Comparison of ENCODE assay signal across 8 cellular contexts in genomic region chr6:37565267-37566208, GRCh38.
A peak's percentile ranks its signal among the peaks of the same experiment; 100 is the strongest.
DNase-seq lines count a peak whose midpoint lies in the region; ATAC-seq and TF ChIP-seq lines count a peak whose summit lies in the region.

No MANE protein-coding gene starts in this region.

- H3K27me3 ChIP-seq in gastroesophageal sphincter (peaks cover 67% of the 10 kb centered on the region), uterus (no peaks in the 10 kb centered on the region)

- H3K27me3 Mint-ChIP-seq in activated CD4-positive, alpha-beta T cell treated with anti-CD3 and anti-CD28 coated beads, Interleukin-2, amount 10 ng/mL, durations not matched to agents 24 days and 14 days = peaks cover 38% of the 10 kb centered on the region

- H3K4me1 ChIP-seq in gastroesophageal sphincter (peaks cover 0 to 13% (median 7%) of the 10 kb centered on the region in 3 donors), uterus (no peaks in the 10 kb centered on the region)

- DNase-seq in activated CD4-positive, alpha-beta T cell treated with anti-CD3 and anti-CD28 coated beads, Interleukin-2, amount 10 ng/mL, durations not matched to agents 24 days and 14 days = no peak
- DNase-seq in activated CD4-positive, alpha-beta T cell treated with anti-CD3 and anti-CD28 coated beads for 48 hours = no peak
- peak; percentile 42 for DNase-seq in RPMI7951 (ENCODE audit: low read depth)
- DNase-seq in retinal pigment epithelial cell (ENCODE audit: low read depth) = no peak
- DNase-seq in SKM-1 treated with dmso at 0.1 percent for 144 hours (lab: John Stamatoyannopoulos, UW; ENCODE audit: unreplicated experiment) = no peak
- DNase-seq in uterus = no peak

- H3K9me3 Mint-ChIP-seq in activated CD4-positive, alpha-beta T cell treated with anti-CD3 and anti-CD28 coated beads, Interleukin-2, amount 10 ng/mL, durations not matched to agents 24 days and 14 days = peaks cover under 1% of the 10 kb centered on the region

- intact Hi-C loops in activated CD4-positive, alpha-beta T cell treated with anti-CD3 and anti-CD28 coated beads, Interleukin-2, amount 10 ng/mL, durations not matched to agents 24 days and 14 days (cut with micrococcal nuclease) = loop anchor here (1.0 to 5.0 kb wide), 6 partner anchors 12 to 184 kb away; partner anchors contain the start of gene MDGA1
- intact Hi-C loops in uterus (cut with DNase I; ENCODE audit: low total_unique reads) = no loop called here

- TF ChIP-seq CTCF in gastroesophageal sphincter (IDR thresholded peaks at IDR 0.05) = no peak
- TF ChIP-seq CTCF in retinal pigment epithelial cell (conservative IDR thresholded peaks at IDR 0.05; ENCODE audit: low read depth, low read length) = peak; percentile 39
- no peak for TF ChIP-seq CTCF in uterus (IDR thresholded peaks at IDR 0.05)

- no peak overlapping the region for H3K27ac ChIP-seq in gastroesophageal sphincter
- H3K27ac ChIP-seq in uterus = no peak overlapping the region

- H3K4me3 Mint-ChIP-seq in activated CD4-positive, alpha-beta T cell treated with anti-CD3 and anti-CD28 coated beads, Interleukin-2, amount 10 ng/mL, durations not matched to agents 24 days and 14 days = peak overlapping the region; percentile 43

- TF ChIP-seq POLR2A in gastroesophageal sphincter (IDR thresholded peaks at IDR 0.05) = no peak
- no peak for TF ChIP-seq POLR2A in uterus (IDR thresholded peaks at IDR 0.05)

- ATAC-seq in gastroesophageal sphincter = no peak
- no peak for ATAC-seq in HG02938 (IDR thresholded peaks at IDR 0.05; ENCODE audit: unreplicated experiment)

- no peaks in the 10 kb centered on the region for H3K9me3 ChIP-seq in gastroesophageal sphincter
- no peaks in the 10 kb centered on the region for H3K9me3 ChIP-seq in uterus

- H3K4me3 ChIP-seq in gastroesophageal sphincter = peak overlapping the region; percentile 12 to 44
- peak overlapping the region; percentile 53 for H3K4me3 ChIP-seq in retinal pigment epithelial cell (ENCODE audit: low read length)
- peak overlapping the region in 1 of 2 donors; percentile 24 for H3K4me3 ChIP-seq in uterus

- 27 to 34% methylated on average over 3 to 4 of the region's 21 CpGs for WGBS in gastroesophageal sphincter (ENCODE audit: low coverage in 1 of 2), 2 donors

- no peak overlapping the region for H3K27ac Mint-ChIP-seq in activated CD4-positive, alpha-beta T cell treated with anti-CD3 and anti-CD28 coated beads, Interleukin-2, amount 10 ng/mL, durations not matched to agents 24 days and 14 days

- H3K36me3 ChIP-seq in gastroesophageal sphincter = no peaks in the 10 kb centered on the region
- no peaks in the 10 kb centered on the region for H3K36me3 ChIP-seq in uterus

- peaks cover 2% of the 10 kb centered on the region for H3K4me1 Mint-ChIP-seq in activated CD4-positive, alpha-beta T cell treated with anti-CD3 and anti-CD28 coated beads, Interleukin-2, amount 10 ng/mL, durations not matched to agents 24 days and 14 days

- no peak for TF ChIP-seq EP300 in gastroesophageal sphincter (IDR thresholded peaks at IDR 0.05)

- H3K36me3 Mint-ChIP-seq in activated CD4-positive, alpha-beta T cell treated with anti-CD3 and anti-CD28 coated beads, Interleukin-2, amount 10 ng/mL, durations not matched to agents 24 days and 14 days (ENCODE audit: low read depth) = no peaks in the 10 kb centered on the region
